ENCODE assay signal across 20 cellular contexts in genomic region chr6:101845621-101846020, GRCh38.
A peak's percentile ranks its signal among the peaks of the same experiment; 100 is the strongest.
DNase-seq lines count a peak whose midpoint lies in the region; ATAC-seq lines count a peak whose summit lies in the region.
"Had no signal": no experiment of that assay in that cellular context is flagged by ENCODE, and none has a peak within 500 bp of the region (broad histone marks: within the 10 kb centered on the region; RNA-seq: fewer than 3 reads in every experiment).

No MANE protein-coding gene starts in this region.

- DNase-seq in inferior parietal cortex (ENCODE audit: extremely low spot score) (peak; percentile 8), cerebellar nuclear complex (lab: John Stamatoyannopoulos, UW) (no peak), left lobe of liver (ENCODE audit: low spot score) (no peak)
- DNase-seq in stimulated activated naive CD4-positive, alpha-beta T cell (lab: John Stamatoyannopoulos, UW): no peak
- DNase-seq in stimulated activated CD8-positive, alpha-beta memory T cell treated with anti-CD3 and anti-CD28 coated beads, Interleukin-4, amount 100 ng/mL, for 48 hours: no peak
- DNase-seq: activated CD4-positive, alpha-beta T cell treated with anti-CD3 and anti-CD28 coated beads, Interleukin-2, amount 10 ng/mL, durations not matched to agents 7 days and 5 days; activated T-cell treated with anti-CD3 and anti-CD28 coated beads, Interleukin-2, amount 50 U/mL, for 72 hours; amygdala; BE2C; DMS53; Karpas-422; NCI-H2081; retina; stimulated activated naive CD8-positive, alpha-beta T cell treated with anti-CD3 and anti-CD28 coated beads, Interleukin-15, Interleukin-2, amounts not matched to agents 100 U/mL and 50 U/mL, for 24 hours; T-helper 9 cell had no signal

- ATAC-seq in GM18870 (IDR thresholded peaks at IDR 0.05; ENCODE audit: unreplicated experiment) (peak; percentile 91), HG02571 (IDR thresholded peaks at IDR 0.05; ENCODE audit: unreplicated experiment) (peak; percentile 76), HG03159 (IDR thresholded peaks at IDR 0.05; ENCODE audit: unreplicated experiment) (peak; percentile 71), left lobe of liver (no peak)
- ATAC-seq: activated T-cell treated with anti-CD3 and anti-CD28 coated beads, Interleukin-2, amount 50 U/mL, for 72 hours; naive thymus-derived CD8-positive, alpha-beta T cell; Right ventricle myocardium inferior; stimulated activated naive CD8-positive, alpha-beta T cell treated with anti-CD3 and anti-CD28 coated beads, Interleukin-15, Interleukin-2, amounts not matched to agents 100 U/mL and 50 U/mL, for 24 hours had no signal
